ENCODE assay signal across 19 cellular contexts in genomic region chr22:38006906-38007305, GRCh38. TPM values are rescaled to one million over a fixed set of nuclear protein-coding genes. Genes with fewer than 3 reads are reported as not detected.
A peak's percentile ranks its signal among the peaks of the same experiment; 100 is the strongest.
DNase-seq lines count a peak whose midpoint lies in the region; ATAC-seq, FAIRE-seq and TF ChIP-seq lines count a peak whose summit lies in the region.
"Had no signal": no experiment of that assay in that cellular context is flagged by ENCODE, and none has a peak within 500 bp of the region (broad histone marks: within the 10 kb centered on the region; RNA-seq: fewer than 3 reads in every experiment).

No MANE protein-coding gene starts in this region.

- H4K20me1 ChIP-seq in HepG2 (ENCODE audit: insufficient read depth, low read length), result no peaks in the 10 kb centered on the region
- no peaks in the 10 kb centered on the region for H4K20me1 ChIP-seq in neural progenitor cell (ENCODE audit: low read depth)
- H4K20me1 ChIP-seq: BLaER1 treated with 17β-estradiol and CSF1 and Interleukin-3, amounts not matched to agents 10 nM and 100 nM had no signal

- H2AFZ ChIP-seq in HepG2 (ENCODE audit: low read length) (no peak overlapping the region), neural progenitor cell (replicated peaks) (no peak overlapping the region)

- H3K9me3 Mint-ChIP-seq in neural progenitor cell, result no peaks in the 10 kb centered on the region
- H3K9me3 Mint-ChIP-seq: CD4-positive, CD25-positive, alpha-beta regulatory T cell; H9; IgD-negative memory B cell had no signal

- no peak for FAIRE-seq in HepG2 (lab: Jason Lieb, UNC)
- FAIRE-seq: GM12878, GM18507 had no signal

- TF ChIP-seq POLR2A in HepG2 (IDR thresholded peaks at IDR 0.05; ENCODE audit: insufficient read depth in 1 of 2, low read depth in 2 of 2, low read length in 2 of 2) (no peak), right lobe of liver (IDR thresholded peaks at IDR 0.05) (no peak)

- H3K4me2 ChIP-seq in HepG2 (ENCODE audit: low read depth, low read length) (peak overlapping the region; percentile 13; the same call in 1 of the 2 replicates), neural progenitor cell (no peak overlapping the region)
- H3K4me2 ChIP-seq: BLaER1 treated with 17β-estradiol and CSF1 and Interleukin-3, amounts not matched to agents 10 nM and 100 nM had no signal

- H3K9me3 ChIP-seq in HepG2 (ENCODE audit: low read length) (no peaks in the 10 kb centered on the region), right lobe of liver (no peaks in the 10 kb centered on the region), neural progenitor cell (ENCODE audit: low read depth) (no peaks in the 10 kb centered on the region)
- H3K9me3 ChIP-seq: BLaER1 treated with 17β-estradiol and CSF1 and Interleukin-3, amounts not matched to agents 10 nM and 100 nM had no signal

- H3K27ac ChIP-seq in HepG2 (ENCODE audit: extremely low read length, insufficient read depth, low read length) (no peak overlapping the region), right lobe of liver (no peak overlapping the region), neural progenitor cell (no peak overlapping the region), temporal lobe (ENCODE audit: low read depth, low read length) (peak overlapping the region; percentile 69)
- H3K27ac ChIP-seq: BLaER1 treated with 17β-estradiol and CSF1 and Interleukin-3, amounts not matched to agents 10 nM and 100 nM had no signal

- no peak overlapping the region for H3K4me3 Mint-ChIP-seq in neural progenitor cell
- H3K4me3 Mint-ChIP-seq: CD4-positive, CD25-positive, alpha-beta regulatory T cell; H9; IgD-negative memory B cell had no signal

- TF ChIP-seq CTCF in HepG2 (CRISPR knock-in tag; IDR thresholded peaks at IDR 0.05) (no peak), right lobe of liver (IDR thresholded peaks at IDR 0.05) (no peak), neural progenitor cell (IDR thresholded peaks at IDR 0.05) (no peak)

- POLR2A ChIA-PET in HepG2 (lab: Yijun Ruan, JAX), result interaction anchor here (1.2 kb wide), 1 partner anchor 16 kb away, joined by 3 read pairs; no protein-coding TSS in a partner anchor

- DNase-seq in HepG2 (ENCODE audit: low spot score) (no peak), right lobe of liver (no peak), neural progenitor cell (ENCODE audit: low spot score) (no peak)
- DNase-seq in NK-92 treated with Interleukin-12 subunit alpha and Interleukin-12 subunit beta, amount 100 ng/mL, for 24 hours (lab: John Stamatoyannopoulos, UW), result no peak
- DNase-seq: 8988T; Calu3; CD4-positive, CD25-positive, alpha-beta regulatory T cell; DMS 273 treated with DMSO at 0.1 percent for 48 hours; GOT3; H9 had no signal

- H3K4me1 Mint-ChIP-seq in neural progenitor cell, result peaks cover 4% of the 10 kb centered on the region
- H3K4me1 Mint-ChIP-seq: H9 had no signal

- H3K4me1 ChIP-seq in HepG2 (ENCODE audit: insufficient read depth, low read length) (peaks cover 58% of the 10 kb centered on the region), right lobe of liver (no peaks in the 10 kb centered on the region), neural progenitor cell (no peaks in the 10 kb centered on the region)

- BruUV-seq in HepG2 (replicated peaks; lab: Mats Ljungman, UMichigan), result no TSS peak

- intact Hi-C loops in HepG2 (cut with micrococcal nuclease; ENCODE audit: unreplicated experiment), result no loop called here
- intact Hi-C loops in right lobe of liver (cut with DNase I), result no loop called here

- CTCF ChIA-PET in HepG2 (lab: Yijun Ruan, JAX; ENCODE audit: low intra/inter-chr PET ratio, low total read pairs), result no interaction called here

- no peaks in the 10 kb centered on the region for H3K27me3 ChIP-seq in HepG2 (ENCODE audit: control insufficient read depth in 1 of 2, insufficient read depth in 2 of 2, low read length in 2 of 2)
- H3K27me3 ChIP-seq in right lobe of liver, result no peaks in the 10 kb centered on the region
- H3K27me3 ChIP-seq in neural progenitor cell, result no peaks in the 10 kb centered on the region
- H3K27me3 ChIP-seq: BLaER1 treated with 17β-estradiol and CSF1 and Interleukin-3, amounts not matched to agents 10 nM and 100 nM had no signal

- H3K9ac ChIP-seq in HepG2 (ENCODE audit: insufficient read depth, low read depth, low read length), result no peak overlapping the region
- no peak overlapping the region for H3K9ac ChIP-seq in neural progenitor cell
- H3K9ac ChIP-seq: BLaER1 treated with 17β-estradiol and CSF1 and Interleukin-3, amounts not matched to agents 10 nM and 100 nM had no signal

- H3K36me3 Mint-ChIP-seq in neural progenitor cell, result no peaks in the 10 kb centered on the region
- H3K36me3 Mint-ChIP-seq: CD4-positive, CD25-positive, alpha-beta regulatory T cell; IgD-negative memory B cell had no signal

- no peak for TF ChIP-seq RAD21 in HepG2 (CRISPR knock-in tag; IDR thresholded peaks at IDR 0.05)

- H3K4me3 ChIP-seq in HepG2 (replicated peaks in 1 of 3; ENCODE audit: insufficient read depth in 1 of 3, low read depth in 2 of 3, low read length in 3 of 3) (no peak overlapping the region), right lobe of liver (no peak overlapping the region), neural progenitor cell (no peak overlapping the region)
- H3K4me3 ChIP-seq: BLaER1 treated with 17β-estradiol and CSF1 and Interleukin-3, amounts not matched to agents 10 nM and 100 nM; GM12878 had no signal

- H3K27ac Mint-ChIP-seq in neural progenitor cell, result peak overlapping the region; percentile 53
- H3K27ac Mint-ChIP-seq: CD4-positive, CD25-positive, alpha-beta regulatory T cell; IgD-negative memory B cell had no signal

- no peaks in the 10 kb centered on the region for H3F3A ChIP-seq in neural progenitor cell (ENCODE audit: low read depth)

- H3K79me2 ChIP-seq in HepG2 (ENCODE audit: insufficient read depth, low read length) (no peaks in the 10 kb centered on the region), neural progenitor cell (ENCODE audit: low read depth) (no peaks in the 10 kb centered on the region)

- in situ Hi-C loops in HepG2 (cut with HindIII; ENCODE audit: extremely low pct_ligation_motif_present, low pct_unique_long_range_greater_than_20kb), result no loop called here

- H3K36me3 ChIP-seq in HepG2 (replicated peaks in 1 of 2; ENCODE audit: control insufficient read depth in 1 of 2, insufficient read depth in 2 of 2, low read length in 2 of 2) (no peaks in the 10 kb centered on the region), right lobe of liver (no peaks in the 10 kb centered on the region), neural progenitor cell (no peaks in the 10 kb centered on the region)
- H3K36me3 ChIP-seq: BLaER1 treated with 17β-estradiol and CSF1 and Interleukin-3, amounts not matched to agents 10 nM and 100 nM had no signal

- no peak for TF ChIP-seq EP300 in HepG2 (IDR thresholded peaks at IDR 0.05; ENCODE audit: low read depth in 2 of 2, low read length in 2 of 2)
- no peak for TF ChIP-seq EP300 in HepG2 (CRISPR knock-in tag; IDR thresholded peaks at IDR 0.05; ENCODE audit: borderline replicate concordance)

- H3K27me3 Mint-ChIP-seq in neural progenitor cell (ENCODE audit: insufficient read depth, low read depth), result peaks cover 5% of the 10 kb centered on the region
- H3K27me3 Mint-ChIP-seq: IgD-negative memory B cell had no signal

- peak; percentile 15; the same call in 2 of the 3 replicates for ATAC-seq in HepG2
- ATAC-seq in right lobe of liver, result no peak
- ATAC-seq in GM18870 (IDR thresholded peaks at IDR 0.05; ENCODE audit: unreplicated experiment), result no peak
- ATAC-seq in GM21381 (IDR thresholded peaks at IDR 0.05; ENCODE audit: unreplicated experiment), result no peak
- ATAC-seq: GM12878 had no signal

- 61% methylated on average over 3 of the region's 3 CpGs for WGBS in HepG2 (ENCODE audit: low lambda C conversion rate)
- 80% methylated on average over 1 of the region's 3 CpGs for WGBS in right lobe of liver (ENCODE audit: insufficient coverage, low coverage, low lambda C conversion rate, missing lambda C conversion rate)

RNA-seq across cellular contexts. Expression of gene SOX10, which starts 22.6 kb away (rescaled TPM):
- total RNA-seq in HepG2 (2016; rRNA removed; fragmentation: Illumina TruSeq; extraction: Trizol) (not detected in 2 replicates), right lobe of liver (under 1 TPM in 2 of 6 experiments, not detected in 4; 0.24 to 0.29 TPM), neural progenitor cell (ENCODE audit: low replicate concordance) (0.99 and 4.5 TPM in 2 replicates), temporal lobe (5.2 TPM)
- total RNA-seq in HepG2 (2016; cell fraction: cytosol; rRNA removed; fragmentation: Illumina TruSeq; extraction: Trizol; ENCODE audit: low read depth), result not detected in 2 replicates
- total RNA-seq in HepG2 (2016; cell fraction: insoluble cytoplasmic fraction; rRNA removed; fragmentation: Illumina TruSeq; extraction: Trizol), result not detected in 2 replicates
- not detected in 2 replicates for total RNA-seq in HepG2 (2016; cell fraction: membrane; rRNA removed; fragmentation: Illumina TruSeq; extraction: Trizol)
- total RNA-seq in HepG2 (2016; cell fraction: nucleus; rRNA removed; fragmentation: Illumina TruSeq; extraction: Trizol), result not detected in 2 replicates
- polyA plus RNA-seq in HepG2 (2011; rRNA removed), result not detected in 2 replicates
- polyA plus RNA-seq in HepG2 (2011; cell fraction: cytosol; rRNA removed), result not detected in 2 replicates
- not detected in 2 replicates for polyA plus RNA-seq in HepG2 (2011; cell fraction: nucleus; rRNA removed)
- polyA plus RNA-seq in HepG2 (2012), result 0.04 TPM in 1 of 2 replicates, not detected in the other
- not detected in 2 replicates for polyA plus RNA-seq in HepG2 (2016; cell fraction: cytosol; fragmentation: Illumina TruSeq; extraction: Trizol; ENCODE audit: low read depth)
- polyA plus RNA-seq in HepG2 (2016; cell fraction: insoluble cytoplasmic fraction; fragmentation: Illumina TruSeq; extraction: Trizol; ENCODE audit: low read depth), result not detected in 2 replicates
- polyA plus RNA-seq in HepG2 (2016; cell fraction: membrane; fragmentation: Illumina TruSeq; extraction: Trizol; ENCODE audit: low read depth), result not detected in 2 replicates
- polyA plus RNA-seq in HepG2 (2016; cell fraction: nucleus; fragmentation: Illumina TruSeq; extraction: Trizol; ENCODE audit: insufficient read depth, low read depth), result not detected in 2 replicates
- not detected in 2 replicates for polyA minus RNA-seq in HepG2 (2011; rRNA and poly(A)+ RNA removed; ENCODE audit: low replicate concordance)
- polyA minus RNA-seq in HepG2 (2011; cell fraction: cytosol; rRNA and poly(A)+ RNA removed), result not detected in 2 replicates
- not detected in 2 replicates for polyA minus RNA-seq in HepG2 (2011; cell fraction: nucleus; rRNA and poly(A)+ RNA removed)
- total RNA-seq: Calu3; CD4-positive, CD25-positive, alpha-beta regulatory T cell; Daoy; G401; GM12878 had no signal
- polyA plus RNA-seq: CD4-positive, CD25-positive, alpha-beta regulatory T cell; IgD-negative memory B cell had no signal

RNA-seq across cellular contexts. Expression of gene PICK1, which starts 50.3 kb away (rescaled TPM):
- total RNA-seq in HepG2 (2016; rRNA removed; fragmentation: Illumina TruSeq; extraction: Trizol) (16.0 and 19.3 TPM in 2 replicates), right lobe of liver (10 to 100 TPM; 13.0 to 26.4 (median 20.3) TPM), neural progenitor cell (ENCODE audit: low replicate concordance) (10.7 and 31.8 TPM in 2 replicates), temporal lobe (21.6 TPM)
- 5.2 and 7.0 TPM in 2 replicates for total RNA-seq in HepG2 (2016; cell fraction: cytosol; rRNA removed; fragmentation: Illumina TruSeq; extraction: Trizol; ENCODE audit: low read depth)
- 12.5 and 21.2 TPM in 2 replicates for total RNA-seq in HepG2 (2016; cell fraction: insoluble cytoplasmic fraction; rRNA removed; fragmentation: Illumina TruSeq; extraction: Trizol)
- total RNA-seq in HepG2 (2016; cell fraction: membrane; rRNA removed; fragmentation: Illumina TruSeq; extraction: Trizol), result 5.1 and 6.4 TPM in 2 replicates
- total RNA-seq in HepG2 (2016; cell fraction: nucleus; rRNA removed; fragmentation: Illumina TruSeq; extraction: Trizol), result 23.0 and 24.4 TPM in 2 replicates
- polyA plus RNA-seq in HepG2 (2011; rRNA removed), result 25.3 and 28.9 TPM in 2 replicates
- polyA plus RNA-seq in HepG2 (2011; cell fraction: cytosol; rRNA removed), result 16.7 and 22.6 TPM in 2 replicates
- polyA plus RNA-seq in HepG2 (2011; cell fraction: nucleus; rRNA removed), result 156 and 186 TPM in 2 replicates
- polyA plus RNA-seq in HepG2 (2012), result 11.1 and 11.5 TPM in 2 replicates
- polyA plus RNA-seq in HepG2 (2016; cell fraction: cytosol; fragmentation: Illumina TruSeq; extraction: Trizol; ENCODE audit: low read depth), result 1.6 and 2.0 TPM in 2 replicates
- polyA plus RNA-seq in HepG2 (2016; cell fraction: insoluble cytoplasmic fraction; fragmentation: Illumina TruSeq; extraction: Trizol; ENCODE audit: low read depth), result 13.6 and 16.4 TPM in 2 replicates
- 2.3 and 3.1 TPM in 2 replicates for polyA plus RNA-seq in HepG2 (2016; cell fraction: membrane; fragmentation: Illumina TruSeq; extraction: Trizol; ENCODE audit: low read depth)
- 45.3 and 47.7 TPM in 2 replicates for polyA plus RNA-seq in HepG2 (2016; cell fraction: nucleus; fragmentation: Illumina TruSeq; extraction: Trizol; ENCODE audit: insufficient read depth, low read depth)
- polyA minus RNA-seq in HepG2 (2011; rRNA and poly(A)+ RNA removed; ENCODE audit: low replicate concordance), result 19.1 and 21.9 TPM in 2 replicates
- polyA minus RNA-seq in HepG2 (2011; cell fraction: cytosol; rRNA and poly(A)+ RNA removed), result 5.4 and 6.4 TPM in 2 replicates
- polyA minus RNA-seq in HepG2 (2011; cell fraction: nucleus; rRNA and poly(A)+ RNA removed), result 26.1 and 32.8 TPM in 2 replicates

RNA-seq across cellular contexts. Expression of gene POLR2F, which starts 53.4 kb away (rescaled TPM):
- 135 and 147 TPM in 2 replicates for total RNA-seq in HepG2 (2016; rRNA removed; fragmentation: Illumina TruSeq; extraction: Trizol)
- 107 and 130 TPM in 2 replicates for total RNA-seq in HepG2 (2016; cell fraction: cytosol; rRNA removed; fragmentation: Illumina TruSeq; extraction: Trizol; ENCODE audit: low read depth)
- total RNA-seq in HepG2 (2016; cell fraction: insoluble cytoplasmic fraction; rRNA removed; fragmentation: Illumina TruSeq; extraction: Trizol), result 141 and 150 TPM in 2 replicates
- total RNA-seq in HepG2 (2016; cell fraction: membrane; rRNA removed; fragmentation: Illumina TruSeq; extraction: Trizol), result 184 and 188 TPM in 2 replicates
- total RNA-seq in HepG2 (2016; cell fraction: nucleus; rRNA removed; fragmentation: Illumina TruSeq; extraction: Trizol), result 49.0 and 50.7 TPM in 2 replicates
- 136 and 158 TPM in 2 replicates for polyA plus RNA-seq in HepG2 (2011; rRNA removed)
- 155 and 221 TPM in 2 replicates for polyA plus RNA-seq in HepG2 (2011; cell fraction: cytosol; rRNA removed)
- 72.1 and 83.3 TPM in 2 replicates for polyA plus RNA-seq in HepG2 (2011; cell fraction: nucleus; rRNA removed)
- 135 and 152 TPM in 2 replicates for polyA plus RNA-seq in HepG2 (2012)
- 196 and 219 TPM in 2 replicates for polyA plus RNA-seq in HepG2 (2016; cell fraction: cytosol; fragmentation: Illumina TruSeq; extraction: Trizol; ENCODE audit: low read depth)
- polyA plus RNA-seq in HepG2 (2016; cell fraction: insoluble cytoplasmic fraction; fragmentation: Illumina TruSeq; extraction: Trizol; ENCODE audit: low read depth), result 220 TPM in 2 replicates
- polyA plus RNA-seq in HepG2 (2016; cell fraction: membrane; fragmentation: Illumina TruSeq; extraction: Trizol; ENCODE audit: low read depth), result 238 and 251 TPM in 2 replicates
- 117 and 120 TPM in 2 replicates for polyA plus RNA-seq in HepG2 (2016; cell fraction: nucleus; fragmentation: Illumina TruSeq; extraction: Trizol; ENCODE audit: insufficient read depth, low read depth)
- 30.1 and 40.6 TPM in 2 replicates for polyA minus RNA-seq in HepG2 (2011; rRNA and poly(A)+ RNA removed; ENCODE audit: low replicate concordance)
- 33.1 TPM in 2 replicates for polyA minus RNA-seq in HepG2 (2011; cell fraction: cytosol; rRNA and poly(A)+ RNA removed)
- polyA minus RNA-seq in HepG2 (2011; cell fraction: nucleus; rRNA and poly(A)+ RNA removed), result 14.9 and 15.7 TPM in 2 replicates
- 10 to 100 TPM; 42.4 to 60.5 (median 56.3) TPM for total RNA-seq in right lobe of liver
- total RNA-seq in neural progenitor cell (ENCODE audit: low replicate concordance), result 75.5 and 76.1 TPM in 2 replicates
- total RNA-seq in temporal lobe, result 53.4 TPM

RNA-seq across cellular contexts. Expression of gene C22orf23, which starts 53.5 kb away (rescaled TPM):
- total RNA-seq in HepG2 (2016; rRNA removed; fragmentation: Illumina TruSeq; extraction: Trizol) (0.24 and 0.32 TPM in 2 replicates), right lobe of liver (under 1 TPM in 1 of 6 experiments, not detected in 5; 0.40 TPM), neural progenitor cell (ENCODE audit: low replicate concordance) (0.26 and 0.46 TPM in 2 replicates), temporal lobe (0.25 TPM)
- total RNA-seq in HepG2 (2016; cell fraction: cytosol; rRNA removed; fragmentation: Illumina TruSeq; extraction: Trizol; ENCODE audit: low read depth), result 0.40 and 0.44 TPM in 2 replicates
- 0.22 and 0.28 TPM in 2 replicates for total RNA-seq in HepG2 (2016; cell fraction: insoluble cytoplasmic fraction; rRNA removed; fragmentation: Illumina TruSeq; extraction: Trizol)
- total RNA-seq in HepG2 (2016; cell fraction: membrane; rRNA removed; fragmentation: Illumina TruSeq; extraction: Trizol), result 0.68 and 1.1 TPM in 2 replicates
- 0.50 TPM in 2 replicates for total RNA-seq in HepG2 (2016; cell fraction: nucleus; rRNA removed; fragmentation: Illumina TruSeq; extraction: Trizol)
- 0.21 and 0.24 TPM in 2 replicates for polyA plus RNA-seq in HepG2 (2011; rRNA removed)
- polyA plus RNA-seq in HepG2 (2011; cell fraction: cytosol; rRNA removed), result 0.13 and 0.25 TPM in 2 replicates
- polyA plus RNA-seq in HepG2 (2011; cell fraction: nucleus; rRNA removed), result 0.34 and 0.45 TPM in 2 replicates
- 0.21 and 0.31 TPM in 2 replicates for polyA plus RNA-seq in HepG2 (2012)
- 0.36 and 0.62 TPM in 2 replicates for polyA plus RNA-seq in HepG2 (2016; cell fraction: cytosol; fragmentation: Illumina TruSeq; extraction: Trizol; ENCODE audit: low read depth)
- polyA plus RNA-seq in HepG2 (2016; cell fraction: insoluble cytoplasmic fraction; fragmentation: Illumina TruSeq; extraction: Trizol; ENCODE audit: low read depth), result 0.39 and 0.41 TPM in 2 replicates
- polyA plus RNA-seq in HepG2 (2016; cell fraction: membrane; fragmentation: Illumina TruSeq; extraction: Trizol; ENCODE audit: low read depth), result 0.43 and 0.85 TPM in 2 replicates
- 0.55 TPM in 1 of 2 replicates, not detected in the other for polyA plus RNA-seq in HepG2 (2016; cell fraction: nucleus; fragmentation: Illumina TruSeq; extraction: Trizol; ENCODE audit: insufficient read depth, low read depth)
- polyA minus RNA-seq in HepG2 (2011; rRNA and poly(A)+ RNA removed; ENCODE audit: low replicate concordance), result 0.21 and 0.34 TPM in 2 replicates
- polyA minus RNA-seq in HepG2 (2011; cell fraction: cytosol; rRNA and poly(A)+ RNA removed), result not detected in 2 replicates
- 0.77 TPM in 1 of 2 replicates, not detected in the other for polyA minus RNA-seq in HepG2 (2011; cell fraction: nucleus; rRNA and poly(A)+ RNA removed)
- total RNA-seq: CD4-positive, CD25-positive, alpha-beta regulatory T cell; G401 had no signal
- polyA plus RNA-seq: CD4-positive, CD25-positive, alpha-beta regulatory T cell; IgD-negative memory B cell had no signal
